In genomic region chr3:152381881-152382295, GRCh38 we compare ENCODE assay signal across 10 cellular contexts.
A peak's percentile ranks its signal among the peaks of the same experiment; 100 is the strongest.
DNase-seq lines count a peak whose midpoint lies in the region; ATAC-seq lines count a peak whose summit lies in the region.
"Had no signal": no experiment of that assay in that cellular context is flagged by ENCODE, and none has a peak within 500 bp of the region (broad histone marks: within the 10 kb centered on the region; RNA-seq: fewer than 3 reads in every experiment).

No MANE protein-coding gene starts in this region.

- peak overlapping the region; percentile 77 for H3K27ac Mint-ChIP-seq in activated naive CD8-positive, alpha-beta T cell treated with anti-CD3 and anti-CD28 coated beads for 36 hours

- H3K9me3 ChIP-seq in mesenchymal stem cell (ENCODE audit: control insufficient read depth, low read length) (no peaks in the 10 kb centered on the region), MG63 (no peaks in the 10 kb centered on the region)

- no peaks in the 10 kb centered on the region for H3K79me1 ChIP-seq in mesenchymal stem cell (replicated peaks; ENCODE audit: low read length, poor library complexity, severe bottlenecking)

- no peak overlapping the region for H3K18ac ChIP-seq in mesenchymal stem cell (ENCODE audit: low read depth in 1 of 2, low read length in 2 of 2)

- H2BK120ac ChIP-seq in mesenchymal stem cell (ENCODE audit: low read depth, low read length), result no peak overlapping the region

- H2AFZ ChIP-seq in mesenchymal stem cell (ENCODE audit: low read depth, low read length), result no peak overlapping the region

- WGBS in mesenchymal stem cell, result 100% methylated on average over 1 of the region's 2 CpGs

- no peak overlapping the region for H2AK5ac ChIP-seq in mesenchymal stem cell (ENCODE audit: low read length, severe bottlenecking)

- no peak overlapping the region for H3K4ac ChIP-seq in mesenchymal stem cell (ENCODE audit: low read depth in 1 of 2, low read length in 2 of 2)

- no peak overlapping the region for H3K4me3 Mint-ChIP-seq in activated naive CD8-positive, alpha-beta T cell treated with anti-CD3 and anti-CD28 coated beads for 36 hours

- H3K27ac ChIP-seq in mesenchymal stem cell (ENCODE audit: low read length, poor library complexity, severe bottlenecking), result peak overlapping the region; percentile 83

- no peak overlapping the region for H2BK15ac ChIP-seq in mesenchymal stem cell (ENCODE audit: low read depth, poor library complexity, severe bottlenecking)

- peak; percentile 44 for ATAC-seq in GM19467 (IDR thresholded peaks at IDR 0.05; ENCODE audit: unreplicated experiment)
- ATAC-seq in HG03442 (IDR thresholded peaks at IDR 0.05; ENCODE audit: unreplicated experiment), result no peak
- ATAC-seq: esophagus mucosa had no signal

- in situ Hi-C loops in ACHN (cut with HindIII; ENCODE audit: low pct_ligation_motif_present, low pct_unique_long_range_greater_than_20kb, low sequenced_read_pairs), result no loop called here

- no peaks in the 10 kb centered on the region for H3K27me3 ChIP-seq in mesenchymal stem cell (ENCODE audit: control insufficient read depth in 1 of 2, insufficient read depth in 1 of 2, low read length in 2 of 2)
- H3K27me3 ChIP-seq in MG63, result no peaks in the 10 kb centered on the region

- H3K36me3 Mint-ChIP-seq in activated naive CD8-positive, alpha-beta T cell treated with anti-CD3 and anti-CD28 coated beads for 36 hours, result peaks cover 31% of the 10 kb centered on the region

- no peak overlapping the region for H2BK5ac ChIP-seq in mesenchymal stem cell (ENCODE audit: low read depth, low read length, poor library complexity, severe bottlenecking)

- DNase-seq in ACHN (peak; percentile 51), mesenchymal stem cell (no peak), MG63 (no peak)
- DNase-seq in activated naive CD8-positive, alpha-beta T cell treated with anti-CD3 and anti-CD28 coated beads for 36 hours, result no peak
- DNase-seq in stimulated activated CD4-positive, alpha-beta T cell treated with anti-CD3 and anti-CD28 coated beads, Interleukin-2, amount 100 ng/mL, for 48 hours, result no peak
- DNase-seq in activated CD8-positive, alpha-beta memory T cell treated with anti-CD3 and anti-CD28 coated beads, Interleukin-2, amount 50 U/mL, for 48 hours, result no peak

- H4K91ac ChIP-seq in mesenchymal stem cell (ENCODE audit: low read length), result no peak overlapping the region

- H3K14ac ChIP-seq in mesenchymal stem cell (ENCODE audit: low read length in 2 of 2), result no peak overlapping the region

- H3K36me3 ChIP-seq in mesenchymal stem cell (ENCODE audit: control insufficient read depth in 1 of 2, insufficient read depth in 2 of 2, low read depth in 1 of 2, low read length in 2 of 2), result peaks cover 0 to 12% of the 10 kb centered on the region in 2 experiments
- H3K36me3 ChIP-seq in MG63, result peaks cover 51% of the 10 kb centered on the region

- no peak overlapping the region for H2BK12ac ChIP-seq in mesenchymal stem cell (ENCODE audit: low read length in 2 of 2)

- peaks cover under 1% of the 10 kb centered on the region for H3K9me3 Mint-ChIP-seq in activated naive CD8-positive, alpha-beta T cell treated with anti-CD3 and anti-CD28 coated beads for 36 hours
- H3K9me3 Mint-ChIP-seq: T-helper 1 cell treated with Interleukin-12 subunit alpha and Interleukin-12 subunit beta and Interleukin-4 antibody, amounts not matched to agents 30 μg/mL and 1 μg/mL, for 36 hours had no signal

- H3K4me2 ChIP-seq in mesenchymal stem cell (ENCODE audit: low read length, poor library complexity, severe bottlenecking), result no peak overlapping the region

- H3K27me3 Mint-ChIP-seq in activated naive CD8-positive, alpha-beta T cell treated with anti-CD3 and anti-CD28 coated beads for 36 hours, result no peaks in the 10 kb centered on the region

- peak overlapping the region; percentile 69 for H3K9ac ChIP-seq in mesenchymal stem cell (ENCODE audit: low read length)

- H3K4me1 ChIP-seq in mesenchymal stem cell (ENCODE audit: control insufficient read depth, insufficient read depth, low read depth, low read length), result no peaks in the 10 kb centered on the region

- H3K4me3 ChIP-seq in mesenchymal stem cell (ENCODE audit: insufficient read depth in 1 of 2, low read depth in 1 of 2, low read length in 2 of 2) (peak overlapping the region in 1 of 2 experiments; percentile 52), MG63 (no peak overlapping the region)

- no peak overlapping the region for H4K8ac ChIP-seq in mesenchymal stem cell (ENCODE audit: low read length)

- peaks cover 70% of the 10 kb centered on the region for H3K4me1 Mint-ChIP-seq in activated naive CD8-positive, alpha-beta T cell treated with anti-CD3 and anti-CD28 coated beads for 36 hours

- H3K23ac ChIP-seq in mesenchymal stem cell (ENCODE audit: low read length in 2 of 2), result no peak overlapping the region
